Comparison of ENCODE assay signal across 8 cellular contexts in genomic region chr7:72493850-72494661, GRCh38.
A peak's percentile ranks its signal among the peaks of the same experiment; 100 is the strongest.
DNase-seq lines count a peak whose midpoint lies in the region; ATAC-seq, FAIRE-seq and TF ChIP-seq lines count a peak whose summit lies in the region.

No MANE protein-coding gene starts in this region.

- H3K4me3 ChIP-seq in Peyer's patch (no peak overlapping the region), heart left ventricle (no peak overlapping the region), retinal pigment epithelial cell (ENCODE audit: low read length) (no peak overlapping the region)

- H3K9me3 ChIP-seq in Peyer's patch (peaks cover 0 to 6% (median 0%) of the 10 kb centered on the region in 4 donors), heart left ventricle (peaks cover 0 to 26% (median 12%) of the 10 kb centered on the region in 12 donors)

- no peak for FAIRE-seq in HTR-8/SVneo (lab: Jason Lieb, UNC)

- WGBS in heart left ventricle, 4 donors, result 45 to 56% (median 52%) methylated on average over 15 to 17 of the region's 17 CpGs

- TF ChIP-seq POLR2A in Peyer's patch (IDR thresholded peaks at IDR 0.05) (no peak), heart left ventricle (IDR thresholded peaks at IDR 0.05) (no peak)

- H3K27me3 ChIP-seq in Peyer's patch, result no peaks in the 10 kb centered on the region
- no peaks in the 10 kb centered on the region for H3K27me3 ChIP-seq in heart left ventricle

- intact Hi-C loops in heart left ventricle (cut with DNase I), result loop anchor here in 8 of 10 donors (2.0 to 10.0 kb wide), 7 partner anchors 291 to 742 kb away; no protein-coding TSS in a partner anchor

- H3K36me3 ChIP-seq in Peyer's patch (no peaks in the 10 kb centered on the region), heart left ventricle (no peaks in the 10 kb centered on the region)

- TF ChIP-seq CTCF in Peyer's patch (IDR thresholded peaks at IDR 0.05), result peak in 4 of 6 experiments; percentile 33 to 52 (median 47)
- TF ChIP-seq CTCF in heart left ventricle (IDR thresholded peaks at IDR 0.05), result peak; percentile 47 to 82 (median 66)
- peak; percentile 56 for TF ChIP-seq CTCF in retinal pigment epithelial cell (conservative IDR thresholded peaks at IDR 0.05; ENCODE audit: low read depth, low read length)

- peak; percentile 45 for DNase-seq in GDM1 (lab: John Stamatoyannopoulos, UW)
- peak; percentile 46 for DNase-seq in HTR-8/SVneo (ENCODE audit: insufficient read length, low spot score)
- peak; percentile 33 to 69 (median 56) for DNase-seq in Peyer's patch
- DNase-seq in activated naive CD4-positive, alpha-beta T cell treated with anti-CD3 and anti-CD28 coated beads, Interleukin-2, amount 50 U/mL, for 16 hours, result peak; percentile 42
- peak in 4 of 5 donors; percentile 32 to 70 (median 42) for DNase-seq in heart left ventricle
- no peak for DNase-seq in retinal pigment epithelial cell (ENCODE audit: low read depth)

- ATAC-seq in heart left ventricle (peak in 3 of 4 donors; percentile 30 to 47 (median 35)), HG03159 (IDR thresholded peaks at IDR 0.05; ENCODE audit: unreplicated experiment) (no peak), GM21526 (IDR thresholded peaks at IDR 0.05; ENCODE audit: low FRiP score, unreplicated experiment) (no peak)

- H3K27ac ChIP-seq in Peyer's patch (no peak overlapping the region), heart left ventricle (no peak overlapping the region)

- H3K4me1 ChIP-seq in Peyer's patch (no peaks in the 10 kb centered on the region), heart left ventricle (peaks cover 0 to 12% (median 0%) of the 10 kb centered on the region in 12 donors)

Comparison
In these comparisons a context has a peak if more than half of its experiments do, and no peak if none do; other contexts are left out.
1. ATAC-seq: peak in heart left ventricle (3 of 4); none in HG03159 (single experiment) and GM21526 (single experiment).
2. Peak in every context shown above with its lines, with median percentiles within 50 percentile points of each other: CTCF ChIP-seq.